In the genomic region with DNA sequence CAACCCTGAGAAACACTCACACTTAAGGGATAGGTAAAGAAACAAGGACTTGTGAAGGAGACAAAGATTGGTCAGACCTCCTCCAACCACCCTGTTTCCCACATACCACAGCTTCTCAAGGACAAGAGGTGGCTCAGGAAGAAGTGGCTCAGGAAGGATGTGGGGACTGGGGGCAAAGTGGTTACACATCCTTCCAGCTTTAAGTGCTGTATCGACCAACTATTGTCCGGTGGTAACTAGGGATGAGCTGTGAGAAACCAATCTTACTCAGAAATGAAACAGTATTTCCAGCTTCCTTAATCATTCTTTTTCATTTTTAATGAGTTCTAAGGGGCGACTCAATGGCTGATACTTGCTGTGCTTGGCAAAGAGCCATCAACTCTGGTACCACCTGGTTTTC, we compare ENCODE assay signal across 21 cellular contexts. TPM values are rescaled to one million over a fixed set of nuclear protein-coding genes. Genes with fewer than 3 reads are reported as not detected.
"Had no signal": no experiment of that assay in that cellular context is flagged by ENCODE, and none has a peak within 500 bp of the region (broad histone marks: within the 10 kb centered on the region; RNA-seq: fewer than 3 reads in every experiment).

No MANE protein-coding gene starts in this region.

- DNase-seq: activated CD4-positive, alpha-beta T cell treated with anti-CD3 and anti-CD28 coated beads, Interleukin-2, amount 10 ng/mL, durations not matched to agents 24 days and 14 days; activated CD4-positive, CD25-positive, alpha-beta regulatory T cell; activated T-cell treated with anti-CD3 and anti-CD28 coated beads for 4 hours; aorta; erythroblast; kidney; natural killer cell; right lobe of liver; stimulated activated CD4-positive, alpha-beta T cell treated with anti-CD3 and anti-CD28 coated beads, Interleukin-4, amount 100 ng/mL, for 4 hours; SW 1271; T-helper 2 cell; thyroid gland had no signal

- H3K4me1 Mint-ChIP-seq: stimulated activated memory B cell treated with anti-CD40 and anti-IgM and Interleukin-4, amounts not matched to agents 10 μg/mL and 1 μg/mL and 100 μg/mL, for 72 hours had no signal

- H2AFZ ChIP-seq: parathyroid adenoma had no signal

- H3K27ac ChIP-seq: parathyroid adenoma, right lobe of liver, thyroid gland had no signal

- H3K36me3 Mint-ChIP-seq: natural killer cell; stimulated activated memory B cell treated with anti-CD40 and anti-IgM and Interleukin-4, amounts not matched to agents 10 μg/mL and 1 μg/mL and 100 μg/mL, for 72 hours had no signal

- H3K9me3 ChIP-seq: thyroid gland had no signal

- H3K9ac ChIP-seq: parathyroid adenoma had no signal

- H3K36me3 ChIP-seq: right lobe of liver, thyroid gland had no signal

- H3K27me3 ChIP-seq: right lobe of liver, thyroid gland had no signal

- H3K4me2 ChIP-seq: smooth muscle cell had no signal

- H3K9me3 Mint-ChIP-seq: activated CD4-positive, alpha-beta T cell treated with anti-CD3 and anti-CD28 coated beads, Interleukin-2, amount 10 ng/mL, durations not matched to agents 24 days and 14 days; activated T-helper 1 cell treated with anti-CD3 and anti-CD28 coated beads, Interleukin-12 subunit alpha, Interleukin-12 subunit beta, Interleukin-2, Interleukin-4 antibody, amounts not matched to agents 30 ng/mL and 10 ng/mL and 1 ng/mL, durations not matched to agents 14 hours and 24 hours and 36 hours; central memory CD8-positive, alpha-beta T cell; natural killer cell; stimulated activated memory B cell treated with anti-CD40 and anti-IgM and Interleukin-4, amounts not matched to agents 10 μg/mL and 1 μg/mL and 100 μg/mL, for 72 hours had no signal

- H3K4me3 Mint-ChIP-seq: activated CD4-positive, alpha-beta T cell treated with anti-CD3 and anti-CD28 coated beads, Interleukin-2, amount 10 ng/mL, durations not matched to agents 24 days and 14 days; activated T-helper 1 cell treated with anti-CD3 and anti-CD28 coated beads, Interleukin-12 subunit alpha, Interleukin-12 subunit beta, Interleukin-2, Interleukin-4 antibody, amounts not matched to agents 30 ng/mL and 10 ng/mL and 1 ng/mL, durations not matched to agents 14 hours and 24 hours and 36 hours; central memory CD8-positive, alpha-beta T cell; natural killer cell; stimulated activated memory B cell treated with anti-CD40 and anti-IgM and Interleukin-4, amounts not matched to agents 10 μg/mL and 1 μg/mL and 100 μg/mL, for 72 hours had no signal

- ATAC-seq: left lobe of liver; right lobe of liver; stimulated activated memory B cell treated with anti-CD40 and anti-IgM and Interleukin-4, amounts not matched to agents 10 μg/mL and 1 μg/mL and 100 μg/mL, for 72 hours had no signal

- H3K4me3 ChIP-seq: coronary artery, lung, right lobe of liver, smooth muscle cell, thyroid gland had no signal

- H3K4me1 ChIP-seq: parathyroid adenoma, right lobe of liver, thyroid gland had no signal

- H3K27ac Mint-ChIP-seq: activated CD4-positive, alpha-beta T cell treated with anti-CD3 and anti-CD28 coated beads, Interleukin-2, amount 10 ng/mL, durations not matched to agents 24 days and 14 days; activated T-helper 1 cell treated with anti-CD3 and anti-CD28 coated beads, Interleukin-12 subunit alpha, Interleukin-12 subunit beta, Interleukin-2, Interleukin-4 antibody, amounts not matched to agents 30 ng/mL and 10 ng/mL and 1 ng/mL, durations not matched to agents 14 hours and 24 hours and 36 hours; stimulated activated memory B cell treated with anti-CD40 and anti-IgM and Interleukin-4, amounts not matched to agents 10 μg/mL and 1 μg/mL and 100 μg/mL, for 72 hours had no signal

RNA-seq across cellular contexts. Expression of a gene that starts 8.5 kb away (rescaled TPM):
- total RNA-seq: activated T-helper 1 cell treated with anti-CD3 and anti-CD28 coated beads, Interleukin-12 subunit alpha, Interleukin-12 subunit beta, Interleukin-2, Interleukin-4 antibody, amounts not matched to agents 30 ng/mL and 10 ng/mL and 1 ng/mL, durations not matched to agents 14 hours and 24 hours and 36 hours; kidney; left lobe of liver; right lobe of liver; subcutaneous adipose tissue had no signal
